Comparison of ENCODE assay signal across 8 cellular contexts in genomic region chr9:19161257-19162025, GRCh38. TPM values are rescaled to one million over a fixed set of nuclear protein-coding genes. Genes with fewer than 3 reads are reported as not detected.
DNase-seq lines count a peak whose midpoint lies in the region; ATAC-seq lines count a peak whose summit lies in the region.

No MANE protein-coding gene starts in this region.

- no peaks in the 10 kb centered on the region for H3K27me3 Mint-ChIP-seq in stimulated activated naive CD8-positive, alpha-beta T cell treated with anti-CD3 and anti-CD28 coated beads, Interleukin-15, amount 100 ng/mL, for 72 hours

- H3K27ac Mint-ChIP-seq in stimulated activated naive CD8-positive, alpha-beta T cell treated with anti-CD3 and anti-CD28 coated beads, Interleukin-15, amount 100 ng/mL, for 72 hours: peak overlapping the region; percentile 90 to 99

- peak overlapping the region; percentile 55 to 78 for H3K4me3 Mint-ChIP-seq in stimulated activated naive CD8-positive, alpha-beta T cell treated with anti-CD3 and anti-CD28 coated beads, Interleukin-15, amount 100 ng/mL, for 72 hours

- DNase-seq in activated CD4-positive, CD25-positive, alpha-beta regulatory T cell treated with anti-CD3 and anti-CD28 coated beads, Interleukin-2, amount 50 U/mL, for 72 hours: no peak
- peak; percentile 90 for DNase-seq in RKO (ENCODE audit: low spot score)
- peak; percentile 46 for DNase-seq in amniotic stem cell (lab: John Stamatoyannopoulos, UW)
- DNase-seq in left colon: peak in 1 of 2 donors; percentile 72
- peak; percentile 17 to 67 for DNase-seq in stimulated activated naive CD8-positive, alpha-beta T cell treated with anti-CD3 and anti-CD28 coated beads, Interleukin-15, amount 100 ng/mL, for 72 hours
- DNase-seq in T1000 (lab: John Stamatoyannopoulos, UW): no peak

- intact Hi-C loops in left colon (cut with DNase I, micrococcal nuclease): no loop called here

- H3K9me3 Mint-ChIP-seq in stimulated activated naive CD8-positive, alpha-beta T cell treated with anti-CD3 and anti-CD28 coated beads, Interleukin-15, amount 100 ng/mL, for 72 hours: no peaks in the 10 kb centered on the region

- H3K4me1 Mint-ChIP-seq in stimulated activated naive CD8-positive, alpha-beta T cell treated with anti-CD3 and anti-CD28 coated beads, Interleukin-15, amount 100 ng/mL, for 72 hours: peaks cover 37% of the 10 kb centered on the region

- peak; percentile 98 to 99 for ATAC-seq in activated CD4-positive, CD25-positive, alpha-beta regulatory T cell treated with anti-CD3 and anti-CD28 coated beads, Interleukin-2, amount 50 U/mL, for 24 hours
- ATAC-seq in HG03064 (IDR thresholded peaks at IDR 0.05; ENCODE audit: low read depth, unreplicated experiment): peak; percentile 90
- peak; percentile 97 for ATAC-seq in left colon
- peak; percentile 99 for ATAC-seq in stimulated activated naive CD8-positive, alpha-beta T cell treated with anti-CD3 and anti-CD28 coated beads, Interleukin-15, amount 100 ng/mL, for 72 hours

RNA-seq across cellular contexts. Expression of gene PLIN2, which starts 34.1 kb away (rescaled TPM):
- total RNA-seq in left colon: 10 to 100 TPM; 43.8 to 48.4 TPM

RNA-seq across cellular contexts. Expression of gene HAUS6, which starts 58.7 kb away (rescaled TPM):
- total RNA-seq in left colon: 1 to 10 TPM; 5.3 to 6.0 TPM

Comparison
In these comparisons a context has a peak if more than half of its experiments do, and no peak if none do; other contexts are left out.
1. DNase-seq: peak in RKO (single experiment), amniotic stem cell (single experiment) and stimulated activated naive CD8-positive, alpha-beta T cell treated with anti-CD3 and anti-CD28 coated beads, Interleukin-15, amount 100 ng/mL, for 72 hours (2 of 2); none in activated CD4-positive, CD25-positive, alpha-beta regulatory T cell treated with anti-CD3 and anti-CD28 coated beads, Interleukin-2, amount 50 U/mL, for 72 hours (single experiment) and T1000 (single experiment).
2. Peak in every context shown above with its lines, with median percentiles within 50 percentile points of each other: ATAC-seq.